In genomic region chr1:36134805-36135339, GRCh38 we compare ENCODE assay signal across 8 cellular contexts. TPM values are rescaled to one million over a fixed set of nuclear protein-coding genes. Genes with fewer than 3 reads are reported as not detected.
A peak's percentile ranks its signal among the peaks of the same experiment; 100 is the strongest.
DNase-seq lines count a peak whose midpoint lies in the region; ATAC-seq and TF ChIP-seq lines count a peak whose summit lies in the region.

No MANE protein-coding gene starts in this region.

- TF ChIP-seq POLR2A in adrenal gland (IDR thresholded peaks at IDR 0.05): no peak

- H3K4me1 ChIP-seq in adrenal gland (replicated peaks in 1 of 2): peaks cover 14 to 49% of the 10 kb centered on the region in 2 donors

- no peaks in the 10 kb centered on the region for H3K27me3 ChIP-seq in adrenal gland

- no peaks in the 10 kb centered on the region for H3K9me3 ChIP-seq in adrenal gland (replicated peaks in 1 of 3)

- H3K4me3 ChIP-seq in adrenal gland: no peak overlapping the region

- peaks cover 0 to 28% of the 10 kb centered on the region in 2 donors for H3K36me3 ChIP-seq in adrenal gland (replicated peaks in 1 of 2)

- TF ChIP-seq CTCF in 22Rv1 (IDR thresholded peaks at IDR 0.05): peak; percentile 86
- TF ChIP-seq CTCF in adrenal gland (IDR thresholded peaks at IDR 0.05): peak; percentile 48 to 77 (median 64)

- WGBS in adrenal gland, 4 donors: 30 to 45% (median 36%) methylated on average over 3 of the region's 3 CpGs

- peak; percentile 63 for ATAC-seq in left ventricle myocardium superior
- peak; percentile 88 for ATAC-seq in sciatic nerve
- ATAC-seq in HG03025 (IDR thresholded peaks at IDR 0.05; ENCODE audit: low FRiP score, unreplicated experiment): no peak
- ATAC-seq in GM19328 (IDR thresholded peaks at IDR 0.05; ENCODE audit: unreplicated experiment): no peak

- no peak overlapping the region for H3K27ac ChIP-seq in 22Rv1
- H3K27ac ChIP-seq in adrenal gland: peak overlapping the region in 3 of 5 donors; percentile 56 to 89 (median 85)

- intact Hi-C loops in adrenal gland (cut with DNase I): loop anchor here (5.0 kb wide), 1 partner anchor 38 kb away; no protein-coding TSS in a partner anchor
- intact Hi-C loops in left ventricle myocardium superior (cut with micrococcal nuclease): no loop called here
- intact Hi-C loops in sciatic nerve (cut with DNase I): loop anchor here (5.0 kb wide), 1 partner anchor 38 kb away; no protein-coding TSS in a partner anchor

- DNase-seq in ELF-1 (ENCODE audit: low read depth, low spot score): peak; percentile 91
- peak; percentile 19 for DNase-seq in NCI-H69 (lab: John Stamatoyannopoulos, UW)
- DNase-seq in adrenal gland: peak in 6 of 7 donors; percentile 51 to 78 (median 66)
- peak; percentile 62 for DNase-seq in left ventricle myocardium superior
- DNase-seq in sciatic nerve (ENCODE audit: low spot score): peak; percentile 82

RNA-seq across cellular contexts. Expression of gene COL8A2, which starts 9.8 kb away (rescaled TPM):
- 1 to 10 TPM in 6 of 8 donors, under 1 TPM in 2; 0.74 to 6.6 (median 2.8) TPM for total RNA-seq in adrenal gland
- polyA plus RNA-seq in adrenal gland: 1 to 10 TPM in 2 of 3 donors, under 1 TPM in 1; 0.66 to 2.3 (median 1.2) TPM
- 0.67 TPM for total RNA-seq in left ventricle myocardium superior
- 47.3 TPM for total RNA-seq in sciatic nerve

RNA-seq across cellular contexts. Expression of gene TRAPPC3, which starts 14.4 kb away (rescaled TPM):
- total RNA-seq in adrenal gland: 100 to 1,000 TPM in 6 of 8 donors, 10 to 100 TPM in 2; 74.6 to 182 (median 133) TPM
- polyA plus RNA-seq in adrenal gland: 100 to 1,000 TPM in 1 of 3 donors, 10 to 100 TPM in 2; 54.0 to 106 (median 65.1) TPM
- total RNA-seq in left ventricle myocardium superior: 57.8 TPM
- 46.8 TPM for total RNA-seq in sciatic nerve

RNA-seq across cellular contexts. Expression of gene MAP7D1, which starts 21.1 kb away (rescaled TPM):
- total RNA-seq in adrenal gland (100 to 1,000 TPM in 1 of 8 donors, 10 to 100 TPM in 7; 60.2 to 121 (median 76.8) TPM), left ventricle myocardium superior (385 TPM), sciatic nerve (123 TPM)
- polyA plus RNA-seq in adrenal gland: 10 to 100 TPM; 39.7 to 79.9 (median 47.2) TPM

RNA-seq across cellular contexts. Expression of gene ADPRS, which starts 46.2 kb away (rescaled TPM):
- total RNA-seq in adrenal gland: 10 to 100 TPM; 43.3 to 84.5 (median 54.8) TPM
- 10 to 100 TPM; 40.1 to 42.3 (median 40.7) TPM for polyA plus RNA-seq in adrenal gland
- total RNA-seq in left ventricle myocardium superior: 16.9 TPM
- total RNA-seq in sciatic nerve: 25.0 TPM

RNA-seq across cellular contexts. Expression of gene TEKT2, which starts 51.0 kb away (rescaled TPM):
- total RNA-seq in adrenal gland (1 to 10 TPM in 1 of 8 donors, under 1 TPM in 3, not detected in 4; 0.18 to 1.2 (median 0.72) TPM), left ventricle myocardium superior (not detected), sciatic nerve (0.98 TPM)
- 1 to 10 TPM in 2 of 3 donors, under 1 TPM in 1; 0.40 to 4.0 (median 1.4) TPM for polyA plus RNA-seq in adrenal gland

Comparison
In these comparisons a context has a peak if more than half of its experiments do, and no peak if none do; other contexts are left out.
1. DNase-seq: peak in every context shown above with its lines; median percentile 91 in ELF-1; 82 in sciatic nerve; 66 in adrenal gland; 62 in left ventricle myocardium superior; 19 in NCI-H69.
2. ATAC-seq: peak in left ventricle myocardium superior (single experiment) and sciatic nerve (single experiment); none in HG03025 (single experiment) and GM19328 (single experiment).